9 cellular contexts compared by ENCODE assay signal in the genomic region with DNA sequence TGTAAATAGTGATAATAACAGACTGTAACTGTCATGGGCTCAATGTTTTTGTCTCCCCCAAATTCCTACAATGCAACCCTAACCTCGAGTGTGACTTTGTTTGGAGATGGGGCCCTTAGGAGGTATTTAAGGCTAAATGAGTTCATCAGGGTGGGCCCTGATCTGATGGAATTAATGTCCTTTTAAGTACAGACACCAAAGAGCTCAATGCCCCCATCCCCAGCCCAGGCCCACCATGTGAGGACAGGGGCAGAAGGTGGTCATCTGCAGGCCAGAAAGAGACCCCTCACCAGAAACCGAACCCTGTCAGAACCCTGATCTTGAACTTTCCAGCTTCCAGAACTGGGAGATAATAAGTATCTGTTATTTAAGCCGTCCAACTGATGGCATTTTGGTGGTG.
DNase-seq lines count a peak whose midpoint lies in the region; ATAC-seq, FAIRE-seq and TF ChIP-seq lines count a peak whose summit lies in the region.
"Had no signal": no experiment of that assay in that cellular context is flagged by ENCODE, and none has a peak within 500 bp of the region (broad histone marks: within the 10 kb centered on the region; RNA-seq: fewer than 3 reads in every experiment).

No MANE protein-coding gene starts in this region.

- peak overlapping the region; percentile 97 for H3K27ac Mint-ChIP-seq in activated CD8-positive, alpha-beta memory T cell treated with anti-CD3 and anti-CD28 coated beads, Interleukin-2, amount 10 ng/mL, durations not matched to agents 7 days and 5 days
- H3K27ac Mint-ChIP-seq in activated CD4-positive, alpha-beta memory T cell treated with anti-CD3 and anti-CD28 coated beads for 36 hours: peak overlapping the region; percentile 98

- H3K27ac ChIP-seq in kidney (ENCODE audit: low read depth in 2 of 2, low read length in 2 of 2): peak overlapping the region; percentile 15 to 39
- H3K27ac ChIP-seq in temporal lobe (ENCODE audit: low read depth, low read length): peak overlapping the region; percentile 95

- no peaks in the 10 kb centered on the region for H3K9me3 ChIP-seq in kidney (ENCODE audit: control insufficient read depth in 1 of 2, low read length in 2 of 2)

- peaks cover 12% of the 10 kb centered on the region for H3K36me3 Mint-ChIP-seq in activated CD8-positive, alpha-beta memory T cell treated with anti-CD3 and anti-CD28 coated beads, Interleukin-2, amount 10 ng/mL, durations not matched to agents 7 days and 5 days
- peaks cover 3% of the 10 kb centered on the region for H3K36me3 Mint-ChIP-seq in activated CD4-positive, alpha-beta memory T cell treated with anti-CD3 and anti-CD28 coated beads for 36 hours

- no peaks in the 10 kb centered on the region for H3K27me3 Mint-ChIP-seq in activated CD8-positive, alpha-beta memory T cell treated with anti-CD3 and anti-CD28 coated beads, Interleukin-2, amount 10 ng/mL, durations not matched to agents 7 days and 5 days
- no peaks in the 10 kb centered on the region for H3K27me3 Mint-ChIP-seq in activated CD4-positive, alpha-beta memory T cell treated with anti-CD3 and anti-CD28 coated beads for 36 hours

- H3K4me3 Mint-ChIP-seq in activated CD8-positive, alpha-beta memory T cell treated with anti-CD3 and anti-CD28 coated beads, Interleukin-2, amount 10 ng/mL, durations not matched to agents 7 days and 5 days: peak overlapping the region; percentile 74
- peak overlapping the region; percentile 72 for H3K4me3 Mint-ChIP-seq in activated CD4-positive, alpha-beta memory T cell treated with anti-CD3 and anti-CD28 coated beads for 36 hours

- peaks cover 16 to 22% of the 10 kb centered on the region in 2 donors for H3K4me1 ChIP-seq in kidney (ENCODE audit: control insufficient read depth in 1 of 2, insufficient read depth in 1 of 2, low read depth in 1 of 2, low read length in 2 of 2)

- FAIRE-seq in kidney (lab: Jason Lieb, UNC): no peak

- peak; percentile 1 for ATAC-seq in activated CD8-positive, alpha-beta memory T cell treated with anti-CD3 and anti-CD28 coated beads, Interleukin-2, amount 10 ng/mL, durations not matched to agents 7 days and 5 days
- ATAC-seq in GM18858 (IDR thresholded peaks at IDR 0.05; ENCODE audit: unreplicated experiment): no peak
- ATAC-seq in GM19467 (IDR thresholded peaks at IDR 0.05; ENCODE audit: unreplicated experiment): no peak

- DNase-seq in activated CD8-positive, alpha-beta memory T cell treated with anti-CD3 and anti-CD28 coated beads, Interleukin-2, amount 10 ng/mL, durations not matched to agents 7 days and 5 days: no peak
- DNase-seq in activated CD8-positive, alpha-beta memory T cell treated with anti-CD3 and anti-CD28 coated beads, Interleukin-2, amount 50 U/mL, for 4 hours: no peak
- DNase-seq in activated CD4-positive, alpha-beta memory T cell treated with anti-CD3 and anti-CD28 coated beads for 36 hours: no peak
- DNase-seq in kidney (peak; percentile 29), MV-4-11 (lab: John Stamatoyannopoulos, UW) (no peak)
- DNase-seq: NCI-H1417 treated with DMSO at 0.1 percent for 48 hours had no signal

- CTCF ChIA-PET in activated CD8-positive, alpha-beta memory T cell treated with anti-CD3 and anti-CD28 coated beads, Interleukin-2, amount 10 ng/mL, durations not matched to agents 7 days and 5 days (lab: Charles Lee): interaction anchor here (0.8 to 3.6 kb wide), 5 partner anchors 10 to 58 kb away, joined by 3 to 15 read pairs (median 8); no protein-coding TSS in a partner anchor
- CTCF ChIA-PET in activated CD4-positive, alpha-beta memory T cell treated with anti-CD3 and anti-CD28 coated beads for 36 hours (lab: Charles Lee): interaction anchor here (1.0 to 3.5 kb wide), 4 partner anchors 18 to 52 kb away, joined by 3 to 22 read pairs (median 5); no protein-coding TSS in a partner anchor

- H3K36me3 ChIP-seq in kidney (ENCODE audit: control insufficient read depth in 1 of 2, insufficient read depth in 2 of 2, low read length in 2 of 2): no peaks in the 10 kb centered on the region

- peaks cover 86% of the 10 kb centered on the region for H3K4me1 Mint-ChIP-seq in activated CD8-positive, alpha-beta memory T cell treated with anti-CD3 and anti-CD28 coated beads, Interleukin-2, amount 10 ng/mL, durations not matched to agents 7 days and 5 days
- peaks cover 90% of the 10 kb centered on the region for H3K4me1 Mint-ChIP-seq in activated CD4-positive, alpha-beta memory T cell treated with anti-CD3 and anti-CD28 coated beads for 36 hours (ENCODE audit: low read depth)

- intact Hi-C loops in activated CD4-positive, alpha-beta memory T cell treated with anti-CD3 and anti-CD28 coated beads for 36 hours (cut with micrococcal nuclease): no loop called here
- intact Hi-C loops in kidney (cut with DNase I): no loop called here

- no peak overlapping the region for H3K4me3 ChIP-seq in kidney (ENCODE audit: low read length in 2 of 2)

- H3K9ac ChIP-seq in kidney (ENCODE audit: low read length in 2 of 2): no peak overlapping the region

- TF ChIP-seq CTCF in kidney (IDR thresholded peaks at IDR 0.05; ENCODE audit: borderline replicate concordance, extremely low read depth, insufficient read depth): no peak

- no peaks in the 10 kb centered on the region for H3K9me3 Mint-ChIP-seq in activated CD8-positive, alpha-beta memory T cell treated with anti-CD3 and anti-CD28 coated beads, Interleukin-2, amount 10 ng/mL, durations not matched to agents 7 days and 5 days (ENCODE audit: low read depth)
- no peaks in the 10 kb centered on the region for H3K9me3 Mint-ChIP-seq in activated CD4-positive, alpha-beta memory T cell treated with anti-CD3 and anti-CD28 coated beads for 36 hours

- POLR2A ChIA-PET in activated CD4-positive, alpha-beta memory T cell treated with anti-CD3 and anti-CD28 coated beads for 36 hours (lab: Charles Lee): interaction anchor here (0.6 to 3.7 kb wide), 9 partner anchors 10 to 192 kb away, joined by 3 to 43 read pairs (median 13); a partner anchor contains a TSS
